In genomic region chrX:28586891-28587635, GRCh38 we compare ENCODE assay signal across 8 cellular contexts. TPM values are rescaled to one million over a fixed set of nuclear protein-coding genes. Genes with fewer than 3 reads are reported as not detected.
DNase-seq lines count a peak whose midpoint lies in the region; ATAC-seq and TF ChIP-seq lines count a peak whose summit lies in the region.

Gene IL1RAPL1, plus strand, starts transcription at chrX:28587446.

- peak; percentile 38 for DNase-seq in GM23248
- DNase-seq in adipocyte (ENCODE audit: low read depth), result peak; percentile 73
- peak; percentile 52 for DNase-seq in hepatocyte (ENCODE audit: low spot score)
- no peak for DNase-seq in sigmoid colon
- no peak for DNase-seq in glutamatergic neuron
- DNase-seq in stimulated activated CD4-positive, alpha-beta T cell treated with anti-CD3 and anti-CD28 coated beads, Interleukin-4, amount 100 ng/mL, for 4 hours, result no peak
- no peak for DNase-seq in NOMO-1 (lab: John Stamatoyannopoulos, UW; ENCODE audit: unreplicated experiment in 2 of 2)

- TF ChIP-seq EP300 in sigmoid colon (IDR thresholded peaks at IDR 0.05), result no peak

- no peaks in the 10 kb centered on the region for H3K36me3 Mint-ChIP-seq in glutamatergic neuron (ENCODE audit: unreplicated experiment)
- no peaks in the 10 kb centered on the region for H3K36me3 Mint-ChIP-seq in activated T-helper 17 cell treated with anti-CD3 and anti-CD28 coated beads, Interleukin-2, amount 50 U/mL, for 72 hours (ENCODE audit: low read depth)

- WGBS in GM23248 (ENCODE audit: low coverage in 1 of 2, low lambda C conversion rate in 2 of 2, missing lambda C conversion rate in 2 of 2), 2 experiments, result 1% methylated on average over 17 of the region's 17 CpGs
- 40% methylated on average over 17 of the region's 17 CpGs for WGBS in hepatocyte (ENCODE audit: low lambda C conversion rate, missing lambda C conversion rate)
- WGBS in sigmoid colon, 2 donors, result 2 to 4% methylated on average over 17 of the region's 17 CpGs

- H3K27me3 ChIP-seq in GM23248 (replicated peaks; ENCODE audit: insufficient read depth), result no peaks in the 10 kb centered on the region
- H3K27me3 ChIP-seq in adipocyte (replicated peaks; ENCODE audit: control insufficient read depth, insufficient read depth, low read length), result peaks cover 41% of the 10 kb centered on the region
- no peaks in the 10 kb centered on the region for H3K27me3 ChIP-seq in hepatocyte
- H3K27me3 ChIP-seq in sigmoid colon, result no peaks in the 10 kb centered on the region

- H3K9me3 ChIP-seq in GM23248 (ENCODE audit: low read depth) (no peaks in the 10 kb centered on the region), adipocyte (ENCODE audit: control insufficient read depth, low read length) (no peaks in the 10 kb centered on the region), hepatocyte (ENCODE audit: low read depth) (no peaks in the 10 kb centered on the region), sigmoid colon (no peaks in the 10 kb centered on the region)

- H3K9ac ChIP-seq in GM23248 (no peak within 1 kb of the TSS), adipocyte (ENCODE audit: low read length) (no peak within 1 kb of the TSS)

- peak within 1 kb of the TSS; percentile 58; the same call in 1 of the 2 replicates for H2AFZ ChIP-seq in GM23248
- H2AFZ ChIP-seq in hepatocyte, result peak within 1 kb of the TSS; percentile 50

- ATAC-seq in activated T-helper 17 cell treated with anti-CD3 and anti-CD28 coated beads, Interleukin-2, amount 50 U/mL, for 72 hours (replicated peaks), result no peak

- H3K4me1 ChIP-seq in GM23248 (ENCODE audit: insufficient read depth) (no peaks in the 10 kb centered on the region), adipocyte (ENCODE audit: control insufficient read depth, insufficient read depth, low read length) (no peaks in the 10 kb centered on the region), hepatocyte (ENCODE audit: insufficient read depth) (no peaks in the 10 kb centered on the region), sigmoid colon (no peaks in the 10 kb centered on the region)

- intact Hi-C loops in sigmoid colon (cut with DNase I), result loop anchor here (5.0 kb wide), 1 partner anchor 505 kb away; no protein-coding TSS in a partner anchor

- no peak within 1 kb of the TSS for H3K4me3 Mint-ChIP-seq in glutamatergic neuron (ENCODE audit: unreplicated experiment)
- H3K4me3 Mint-ChIP-seq in activated T-helper 17 cell treated with anti-CD3 and anti-CD28 coated beads, Interleukin-2, amount 50 U/mL, for 72 hours, result no peak within 1 kb of the TSS

- H3K4me2 ChIP-seq in GM23248 (ENCODE audit: unreplicated experiment) (peak within 1 kb of the TSS; percentile 35), hepatocyte (peak within 1 kb of the TSS; percentile 81)

- no peaks in the 10 kb centered on the region for H3K36me3 ChIP-seq in GM23248 (ENCODE audit: low read depth)
- no peaks in the 10 kb centered on the region for H3K36me3 ChIP-seq in adipocyte (ENCODE audit: control insufficient read depth, insufficient read depth, low read length, severe bottlenecking)
- H3K36me3 ChIP-seq in hepatocyte (replicated peaks; ENCODE audit: insufficient read depth, low read depth), result no peaks in the 10 kb centered on the region
- no peaks in the 10 kb centered on the region for H3K36me3 ChIP-seq in sigmoid colon

- in situ Hi-C loops in GM23248 (cut with MboI), result no loop called here

- no peaks in the 10 kb centered on the region for H3K4me1 Mint-ChIP-seq in glutamatergic neuron (ENCODE audit: low read depth, unreplicated experiment)
- no peaks in the 10 kb centered on the region for H3K4me1 Mint-ChIP-seq in activated T-helper 17 cell treated with anti-CD3 and anti-CD28 coated beads, Interleukin-2, amount 50 U/mL, for 72 hours

- H3K79me2 ChIP-seq in GM23248 (ENCODE audit: insufficient read depth) (no peaks in the 10 kb centered on the region), hepatocyte (no peaks in the 10 kb centered on the region)

- H3K27me3 Mint-ChIP-seq in glutamatergic neuron (ENCODE audit: unreplicated experiment), result no peaks in the 10 kb centered on the region
- H3K27me3 Mint-ChIP-seq in activated T-helper 17 cell treated with anti-CD3 and anti-CD28 coated beads, Interleukin-2, amount 50 U/mL, for 72 hours, result no peaks in the 10 kb centered on the region

- TF ChIP-seq CTCF in hepatocyte (IDR thresholded peaks at IDR 0.05; ENCODE audit: poor library complexity), result peak; percentile 42
- no peak for TF ChIP-seq CTCF in sigmoid colon (IDR thresholded peaks at IDR 0.05)
- no peak for TF ChIP-seq CTCF in glutamatergic neuron (IDR thresholded peaks at IDR 0.05; ENCODE audit: partially characterized antibody, unreplicated experiment)

- H3K27ac Mint-ChIP-seq in glutamatergic neuron (ENCODE audit: unreplicated experiment), result no peak within 1 kb of the TSS
- H3K27ac Mint-ChIP-seq in activated T-helper 17 cell treated with anti-CD3 and anti-CD28 coated beads, Interleukin-2, amount 50 U/mL, for 72 hours, result no peak within 1 kb of the TSS

- TF ChIP-seq POLR2A in sigmoid colon (IDR thresholded peaks at IDR 0.05), result no peak

- H4K20me1 ChIP-seq in GM23248 (ENCODE audit: insufficient read depth) (no peaks in the 10 kb centered on the region), hepatocyte (ENCODE audit: insufficient read depth, poor library complexity, severe bottlenecking) (no peaks in the 10 kb centered on the region)

- peak within 1 kb of the TSS; percentile 58 for H3K4me3 ChIP-seq in GM23248
- H3K4me3 ChIP-seq in adipocyte (ENCODE audit: low read length), result peak within 1 kb of the TSS; percentile 74
- H3K4me3 ChIP-seq in hepatocyte, result peak within 1 kb of the TSS; percentile 46
- H3K4me3 ChIP-seq in sigmoid colon, result peak within 1 kb of the TSS; percentile 28 to 45 (median 40)

- no peaks in the 10 kb centered on the region for H3K9me3 Mint-ChIP-seq in glutamatergic neuron (ENCODE audit: unreplicated experiment)
- H3K9me3 Mint-ChIP-seq in activated T-helper 17 cell treated with anti-CD3 and anti-CD28 coated beads, Interleukin-2, amount 50 U/mL, for 72 hours, result no peaks in the 10 kb centered on the region

- H3K9me2 ChIP-seq in GM23248 (ENCODE audit: insufficient read depth) (no peaks in the 10 kb centered on the region), hepatocyte (replicated peaks; ENCODE audit: insufficient read depth) (no peaks in the 10 kb centered on the region)

- no peaks in the 10 kb centered on the region for H3F3A ChIP-seq in GM23248 (ENCODE audit: insufficient read depth)

- H3K27ac ChIP-seq in GM23248 (no peak within 1 kb of the TSS), hepatocyte (peak within 1 kb of the TSS; percentile 12), sigmoid colon (peak within 1 kb of the TSS; percentile 50 to 70 (median 64))

RNA-seq across cellular contexts. Expression of gene IL1RAPL1, which starts in this region (rescaled TPM):
- total RNA-seq in GM23248 (2014; rRNA removed; shearing (Covaris generic)), result 0.38 TPM in 1 of 2 replicates, not detected in the other
- not detected in 2 replicates for polyA plus RNA-seq in GM23248 (2016; fragmentation: Nextera tagmentation; extraction: Ambion mirVana)
- total RNA-seq in hepatocyte, result 2.7 and 3.9 TPM in 2 replicates
- polyA plus RNA-seq in hepatocyte, result 0.66 and 0.89 TPM in 2 replicates
- 1 to 10 TPM in 3 of 4 donors, under 1 TPM in 1; 0.81 to 2.5 (median 1.6) TPM for total RNA-seq in sigmoid colon
- polyA plus RNA-seq in sigmoid colon, result under 1 TPM in 1 of 3 donors, not detected in 2; 0.07 TPM
- 0.66 TPM for total RNA-seq in glutamatergic neuron (ENCODE audit: unreplicated experiment)
- not detected for total RNA-seq in activated T-helper 17 cell treated with anti-CD3 and anti-CD28 coated beads, Interleukin-2, amount 50 U/mL, for 72 hours

Comparison
In these comparisons a context has a peak if more than half of its experiments do, and no peak if none do; other contexts are left out.
1. Peak in DNase-seq, H3K4me3 ChIP-seq and H3K4me2 ChIP-seq in GM23248; RNA of the gene not detected or under 1 TPM.
2. DNase-seq: peak in adipocyte (single experiment) and hepatocyte (single experiment); none in sigmoid colon (single experiment), glutamatergic neuron (single experiment), stimulated activated CD4-positive, alpha-beta T cell treated with anti-CD3 and anti-CD28 coated beads, Interleukin-4, amount 100 ng/mL, for 4 hours (0 of 2) and NOMO-1 (0 of 2).
3. Peak in every context shown above with its lines, with median percentiles within 50 percentile points of each other: H3K4me3 ChIP-seq.